Comparison of ENCODE assay signal across 21 cellular contexts in the genomic region with DNA sequence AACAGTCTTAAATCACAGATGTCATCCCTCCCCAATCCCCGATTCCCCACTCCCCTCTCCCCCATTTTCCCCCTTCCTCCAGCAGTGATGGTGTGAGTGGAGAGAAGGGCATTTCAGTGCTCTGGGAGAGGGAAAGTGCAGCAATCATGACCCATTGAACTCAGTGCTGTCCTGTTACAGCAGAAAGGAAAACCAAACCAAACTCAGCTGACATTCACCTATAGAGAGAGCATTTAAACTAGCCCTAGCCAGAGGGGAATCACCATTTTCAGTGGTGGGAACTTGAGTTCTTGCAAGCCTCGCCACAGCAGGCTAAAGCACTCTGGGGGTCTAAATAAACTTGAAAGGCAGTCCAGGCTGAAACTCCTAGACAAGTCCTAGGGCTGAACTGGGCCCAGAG.
"Had no signal": no experiment of that assay in that cellular context is flagged by ENCODE, and none has a peak within 500 bp of the region (broad histone marks: within the 10 kb centered on the region; RNA-seq: fewer than 3 reads in every experiment).

No MANE protein-coding gene starts in this region.

- H3K27me3 ChIP-seq: dorsolateral prefrontal cortex, esophagus muscularis mucosa, foreskin keratinocyte, gastroesophageal sphincter, heart left ventricle, hepatocyte, left lung had no signal

- H3K9me3 ChIP-seq: esophagus muscularis mucosa, gastroesophageal sphincter, heart left ventricle, left lung, lower lobe of right lung had no signal

- FAIRE-seq: colon, endothelial cell of umbilical vein, frontal cortex, islet of Langerhans, keratinocyte had no signal

- DNase-seq: dermis blood vessel endothelial cell; dorsolateral prefrontal cortex; effector CD4-positive, alpha-beta T cell; effector memory CD4-positive, alpha-beta T cell; foreskin keratinocyte; heart left ventricle; left cardiac atrium; left lung; left ventricle myocardium superior; lower lobe of right lung; mesenchymal stem cell; midbrain had no signal

- H3K36me3 ChIP-seq: esophagus muscularis mucosa, gastroesophageal sphincter, heart left ventricle, left lung, lower lobe of right lung had no signal

- H3K4me3 ChIP-seq: coronary artery, dorsolateral prefrontal cortex, esophagus muscularis mucosa, gastroesophageal sphincter, heart left ventricle, hepatocyte, left lung, lower lobe of right lung had no signal

- H3K27ac ChIP-seq: coronary artery, dorsolateral prefrontal cortex, esophagus muscularis mucosa, foreskin keratinocyte, heart left ventricle, hepatocyte, left lung, lower lobe of right lung had no signal

- H3K79me2 ChIP-seq: hepatocyte had no signal

- ATAC-seq: foreskin keratinocyte, gastroesophageal sphincter, heart left ventricle, left cardiac atrium, left lung, left ventricle myocardium superior, lower lobe of right lung had no signal

- H2AFZ ChIP-seq: hepatocyte had no signal

- H3K4me2 ChIP-seq: hepatocyte had no signal
